In genomic region chrX:71282514-71283408, GRCh38 we compare ENCODE assay signal across 8 cellular contexts. TPM values are rescaled to one million over a fixed set of nuclear protein-coding genes. Genes with fewer than 3 reads are reported as not detected.
A peak's percentile ranks its signal among the peaks of the same experiment; 100 is the strongest.
DNase-seq lines count a peak whose midpoint lies in the region; ATAC-seq and TF ChIP-seq lines count a peak whose summit lies in the region.

No MANE protein-coding gene starts in this region.

- ATAC-seq in GM19351 (IDR thresholded peaks at IDR 0.05; ENCODE audit: unreplicated experiment) (peak; percentile 37), HG03457 (IDR thresholded peaks at IDR 0.05; ENCODE audit: unreplicated experiment) (peak; percentile 19)

- H3K4me3 Mint-ChIP-seq in dendritic cell treated with granulocyte-macrophage colony-stimulating factor and Interleukin-4, amounts not matched to agents 40 ng/mL and 50 ng/mL, for 4 days: peak overlapping the region; percentile 91

- DNase-seq in stomach: no peak
- no peak for DNase-seq in D341Med (ENCODE audit: low spot score)

- no peak for TF ChIP-seq EP300 in stomach (IDR thresholded peaks at IDR 0.05)

- H3K4me3 ChIP-seq in mononuclear cell (ENCODE audit: low read length) (peak overlapping the region; percentile 78), stomach (peak overlapping the region; percentile 55 to 65 (median 56))

- peak overlapping the region; percentile 88 for H3K27ac ChIP-seq in C4-2B
- peak overlapping the region; percentile 89 for H3K27ac ChIP-seq in VCaP
- H3K27ac ChIP-seq in stomach: peak overlapping the region; percentile 80 to 93 (median 91)

- TF ChIP-seq POLR2A in stomach (IDR thresholded peaks at IDR 0.05): no peak

- no peaks in the 10 kb centered on the region for H3K27me3 Mint-ChIP-seq in dendritic cell treated with granulocyte-macrophage colony-stimulating factor and Interleukin-4, amounts not matched to agents 40 ng/mL and 50 ng/mL, for 4 days

- no peaks in the 10 kb centered on the region for H3K9me3 Mint-ChIP-seq in dendritic cell treated with granulocyte-macrophage colony-stimulating factor and Interleukin-4, amounts not matched to agents 40 ng/mL and 50 ng/mL, for 4 days

- peak overlapping the region; percentile 100 for H3K27ac Mint-ChIP-seq in dendritic cell treated with granulocyte-macrophage colony-stimulating factor and Interleukin-4, amounts not matched to agents 40 ng/mL and 50 ng/mL, for 4 days

- H3K36me3 Mint-ChIP-seq in dendritic cell treated with granulocyte-macrophage colony-stimulating factor and Interleukin-4, amounts not matched to agents 40 ng/mL and 50 ng/mL, for 4 days (ENCODE audit: low read depth): peaks cover 23% of the 10 kb centered on the region

- intact Hi-C loops in dendritic cell treated with granulocyte-macrophage colony-stimulating factor and Interleukin-4, amounts not matched to agents 40 ng/mL and 50 ng/mL, for 4 days (cut with micrococcal nuclease): loop anchor here (1.0 kb wide), 2 partner anchors 28 to 84 kb away; partner anchors contain the start of genes TAF1 and ZMYM3
- intact Hi-C loops in stomach (cut with DNase I; ENCODE audit: low total_unique reads): no loop called here

- H3K4me1 ChIP-seq in mononuclear cell (ENCODE audit: insufficient read depth, low read length): peaks cover 8% of the 10 kb centered on the region
- H3K4me1 ChIP-seq in stomach: peaks cover 0 to 33% (median 15%) of the 10 kb centered on the region in 4 donors

- H3K27me3 ChIP-seq in mononuclear cell (ENCODE audit: insufficient read depth, low read length) (no peaks in the 10 kb centered on the region), stomach (no peaks in the 10 kb centered on the region)

- 17 to 51% (median 29%) methylated on average over 12 to 17 of the region's 17 CpGs for WGBS in stomach, 5 donors

- no peaks in the 10 kb centered on the region for H3K4me1 Mint-ChIP-seq in dendritic cell treated with granulocyte-macrophage colony-stimulating factor and Interleukin-4, amounts not matched to agents 40 ng/mL and 50 ng/mL, for 4 days (ENCODE audit: low read depth)

- H3K9me3 ChIP-seq in mononuclear cell (ENCODE audit: low read depth, low read length): no peaks in the 10 kb centered on the region
- H3K9me3 ChIP-seq in stomach: peaks cover 0 to 15% (median 6%) of the 10 kb centered on the region in 4 donors

- no peak for TF ChIP-seq CTCF in C4-2B (conservative IDR thresholded peaks at IDR 0.05)
- TF ChIP-seq CTCF in VCaP (conservative IDR thresholded peaks at IDR 0.05): no peak
- no peak for TF ChIP-seq CTCF in stomach (IDR thresholded peaks at IDR 0.05)

- H3K36me3 ChIP-seq in stomach: no peaks in the 10 kb centered on the region

RNA-seq across cellular contexts. Expression of gene NONO, which starts 0.7 kb away (rescaled TPM):
- total RNA-seq in mononuclear cell (314 TPM), stomach (100 to 1,000 TPM; 123 to 332 (median 252) TPM)
- 100 to 1,000 TPM; 104 to 139 (median 111) TPM for polyA plus RNA-seq in stomach

RNA-seq across cellular contexts. Expression of gene ITGB1BP2, which starts 18.8 kb away (rescaled TPM):
- total RNA-seq in mononuclear cell (0.84 TPM), stomach (100 to 1,000 TPM in 1 of 5 donors, 10 to 100 TPM in 1, 1 to 10 TPM in 1, not detected in 2; 8.8 to 126 (median 14.3) TPM)
- polyA plus RNA-seq in stomach: 1 to 10 TPM; 1.3 to 3.7 (median 2.0) TPM

RNA-seq across cellular contexts. Expression of gene ZMYM3, which starts 28.8 kb away (rescaled TPM):
- total RNA-seq in mononuclear cell (6.6 TPM), stomach (10 to 100 TPM in 4 of 5 donors, 1 to 10 TPM in 1; 4.9 to 53.6 (median 15.2) TPM)
- polyA plus RNA-seq in stomach: 1 to 10 TPM; 2.9 to 7.4 (median 4.2) TPM

RNA-seq across cellular contexts. Expression of gene GJB1, which starts 59.7 kb away (rescaled TPM):
- total RNA-seq in mononuclear cell (not detected), stomach (10 to 100 TPM in 1 of 5 donors, 1 to 10 TPM in 2, not detected in 2; 6.6 to 39.7 (median 8.1) TPM)
- 10 to 100 TPM in 1 of 3 donors, 1 to 10 TPM in 2; 6.6 to 18.4 (median 7.3) TPM for polyA plus RNA-seq in stomach
